8 cellular contexts compared by ENCODE assay signal in genomic region chr1:145965119-145965744, GRCh38. TPM values are rescaled to one million over a fixed set of nuclear protein-coding genes. Genes with fewer than 3 reads are reported as not detected.
DNase-seq lines count a peak whose midpoint lies in the region; TF ChIP-seq lines count a peak whose summit lies in the region.

No MANE protein-coding gene starts in this region.

- peak overlapping the region; percentile 81 for H3K4me3 ChIP-seq in GM12865 (ENCODE audit: low read depth, low read length)
- peak overlapping the region; percentile 90 for H3K4me3 ChIP-seq in fibroblast of villous mesenchyme (ENCODE audit: low read depth, low read length)
- H3K4me3 ChIP-seq in sigmoid colon: peak overlapping the region; percentile 54 to 70 (median 58)

- TF ChIP-seq CTCF in GM12865 (IDR thresholded peaks at IDR 0.05; ENCODE audit: insufficient read depth, low read depth, low read length, missing control alignments) (no peak), VCaP (conservative IDR thresholded peaks at IDR 0.05) (no peak), fibroblast of villous mesenchyme (IDR thresholded peaks at IDR 0.05; ENCODE audit: insufficient read depth, low read depth, low read length) (no peak), sigmoid colon (IDR thresholded peaks at IDR 0.05) (no peak)

- peaks cover 0 to 46% (median 39%) of the 10 kb centered on the region in 4 donors for H3K4me1 ChIP-seq in sigmoid colon

- intact Hi-C loops in sigmoid colon (cut with DNase I): no loop called here

- no peaks in the 10 kb centered on the region for H3K9me3 ChIP-seq in sigmoid colon

- DNase-seq in GM12865 (ENCODE audit: low read depth): no peak
- DNase-seq in fibroblast of villous mesenchyme (ENCODE audit: low read depth): no peak
- DNase-seq in sigmoid colon: no peak
- no peak for DNase-seq in COLO668 (lab: John Stamatoyannopoulos, UW; ENCODE audit: unreplicated experiment)
- DNase-seq in SKM-1 treated with dmso at 0.1 percent for 144 hours (lab: John Stamatoyannopoulos, UW; ENCODE audit: unreplicated experiment): no peak
- no peak for DNase-seq in anterior cingulate cortex (lab: John Stamatoyannopoulos, UW)
- no peak for DNase-seq in NCI-H1694 (lab: John Stamatoyannopoulos, UW)

- WGBS in sigmoid colon, 2 donors: 1% methylated on average over 5 of the region's 5 CpGs

- no peaks in the 10 kb centered on the region for H3K36me3 ChIP-seq in sigmoid colon

- H3K27ac ChIP-seq in VCaP (peak overlapping the region; percentile 73), sigmoid colon (peak overlapping the region; percentile 95 to 100 (median 96))

- no peaks in the 10 kb centered on the region for H3K27me3 ChIP-seq in sigmoid colon

- no peak for TF ChIP-seq EP300 in sigmoid colon (IDR thresholded peaks at IDR 0.05)

- no peak for TF ChIP-seq POLR2A in sigmoid colon (IDR thresholded peaks at IDR 0.05)

RNA-seq across cellular contexts. Expression of gene POLR3GL, which starts 0.7 kb away (rescaled TPM):
- total RNA-seq in fibroblast of villous mesenchyme (11.2 and 14.8 TPM in 2 replicates), sigmoid colon (10 to 100 TPM; 23.1 to 32.8 (median 27.4) TPM)
- polyA plus RNA-seq in sigmoid colon: 10 to 100 TPM; 35.9 to 47.4 (median 40.9) TPM

RNA-seq across cellular contexts. Expression of gene ANKRD34A, which starts 0.9 kb away (rescaled TPM):
- 1.3 and 1.6 TPM in 2 replicates for total RNA-seq in fibroblast of villous mesenchyme
- 1 to 10 TPM in 2 of 4 donors, under 1 TPM in 2; 0.33 to 1.9 (median 1.0) TPM for total RNA-seq in sigmoid colon
- polyA plus RNA-seq in sigmoid colon: under 1 TPM in 1 of 3 donors, not detected in 2; 0.41 TPM

RNA-seq across cellular contexts. Expression of gene LIX1L, which starts 7.4 kb away (rescaled TPM):
- 31.6 and 40.2 TPM in 2 replicates for total RNA-seq in fibroblast of villous mesenchyme
- total RNA-seq in sigmoid colon: 10 to 100 TPM; 26.9 to 42.5 (median 36.0) TPM
- polyA plus RNA-seq in sigmoid colon: 1 to 10 TPM; 1.4 to 8.7 (median 3.0) TPM

RNA-seq across cellular contexts. Expression of gene TXNIP, which starts 31.1 kb away (rescaled TPM):
- total RNA-seq in fibroblast of villous mesenchyme (69.5 and 205 TPM in 2 replicates), sigmoid colon (1,000 to 10,000 TPM; 1,623 to 4,609 (median 1,842) TPM)
- polyA plus RNA-seq in sigmoid colon: 100 to 1,000 TPM; 326 to 783 (median 548) TPM

RNA-seq across cellular contexts. Expression of gene RBM8A, which starts 37.9 kb away (rescaled TPM):
- 58.0 and 76.9 TPM in 2 replicates for total RNA-seq in fibroblast of villous mesenchyme
- 100 to 1,000 TPM in 1 of 4 donors, 10 to 100 TPM in 3; 77.8 to 102 (median 96.8) TPM for total RNA-seq in sigmoid colon
- 100 to 1,000 TPM in 2 of 3 donors, 10 to 100 TPM in 1; 87.1 to 138 (median 101) TPM for polyA plus RNA-seq in sigmoid colon
